In the genomic region with DNA sequence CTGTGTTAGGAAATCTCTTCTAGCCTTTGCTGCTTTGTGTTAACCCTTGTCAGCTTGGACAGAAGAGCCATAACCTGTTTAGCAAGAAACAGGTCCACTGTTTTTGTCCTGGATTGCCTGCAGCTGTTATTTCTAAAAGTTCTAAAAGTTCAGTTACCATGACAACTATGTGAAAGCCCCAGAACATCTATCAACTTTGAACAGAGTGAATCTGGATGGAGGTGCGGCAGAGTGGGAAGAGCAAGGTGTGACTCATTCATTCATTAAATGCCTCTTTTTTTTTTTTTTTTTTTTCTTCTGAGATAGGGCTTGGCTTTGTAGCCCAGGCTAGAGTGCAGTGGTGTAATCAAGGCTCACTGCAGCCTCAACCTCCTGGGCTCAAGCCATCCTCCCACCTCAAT, we compare ENCODE assay signal across 16 cellular contexts. TPM values are rescaled to one million over a fixed set of nuclear protein-coding genes. Genes with fewer than 3 reads are reported as not detected.
A peak's percentile ranks its signal among the peaks of the same experiment; 100 is the strongest.
DNase-seq lines count a peak whose midpoint lies in the region; ATAC-seq, FAIRE-seq and TF ChIP-seq lines count a peak whose summit lies in the region.
"Had no signal": no experiment of that assay in that cellular context is flagged by ENCODE, and none has a peak within 500 bp of the region (broad histone marks: within the 10 kb centered on the region; RNA-seq: fewer than 3 reads in every experiment).

No MANE protein-coding gene starts in this region.

- CTCF ChIA-PET in naive thymus-derived CD4-positive, alpha-beta T cell (lab: Charles Lee): no interaction called here

- no peaks in the 10 kb centered on the region for H3K27me3 ChIP-seq in HUES48 (ENCODE audit: control insufficient read depth, insufficient read depth, low read length)
- H3K27me3 ChIP-seq in bronchial epithelial cell (ENCODE audit: control insufficient read depth, insufficient read depth, low read length): no peaks in the 10 kb centered on the region
- H3K27me3 ChIP-seq in naive thymus-derived CD4-positive, alpha-beta T cell (ENCODE audit: control insufficient read depth in 2 of 2, insufficient read depth in 2 of 2, low read length in 2 of 2): no peaks in the 10 kb centered on the region
- H3K27me3 ChIP-seq: vagina had no signal

- no peaks in the 10 kb centered on the region for H3K36me3 Mint-ChIP-seq in naive thymus-derived CD4-positive, alpha-beta T cell
- H3K36me3 Mint-ChIP-seq in activated T-helper 2 cell treated with anti-CD3 and anti-CD28 coated beads, Interferon-gamma antibody, Interleukin-2, Interleukin-4, amounts not matched to agents 10 μg/mL and 5 μg/mL and 100 μg/mL, durations not matched to agents 14 hours and 24 hours and 36 hours (ENCODE audit: low read depth): no peaks in the 10 kb centered on the region
- H3K36me3 Mint-ChIP-seq: activated naive CD4-positive, alpha-beta T cell treated with anti-CD3 and anti-CD28 coated beads, Interleukin-2, amount 50 U/mL, for 24 hours; memory B cell had no signal

- H3K4me1 Mint-ChIP-seq in naive thymus-derived CD4-positive, alpha-beta T cell: peaks cover 0 to 4% (median 0%) of the 10 kb centered on the region in 7 donors
- H3K4me1 Mint-ChIP-seq in activated T-helper 2 cell treated with anti-CD3 and anti-CD28 coated beads, Interferon-gamma antibody, Interleukin-2, Interleukin-4, amounts not matched to agents 10 μg/mL and 5 μg/mL and 100 μg/mL, durations not matched to agents 14 hours and 24 hours and 36 hours (ENCODE audit: low read depth): peaks cover 2% of the 10 kb centered on the region
- H3K4me1 Mint-ChIP-seq: CD8-positive, alpha-beta memory T cell; memory B cell had no signal

- H3K27ac ChIP-seq in HUES48 (ENCODE audit: low read depth, low read length): peak overlapping the region; percentile 25
- no peak overlapping the region for H3K27ac ChIP-seq in naive thymus-derived CD4-positive, alpha-beta T cell (ENCODE audit: low read depth, low read length)
- H3K27ac ChIP-seq: vagina had no signal

- H3K9me3 Mint-ChIP-seq in naive thymus-derived CD4-positive, alpha-beta T cell: no peaks in the 10 kb centered on the region
- H3K9me3 Mint-ChIP-seq in activated T-helper 2 cell treated with anti-CD3 and anti-CD28 coated beads, Interferon-gamma antibody, Interleukin-2, Interleukin-4, amounts not matched to agents 10 μg/mL and 5 μg/mL and 100 μg/mL, durations not matched to agents 14 hours and 24 hours and 36 hours: no peaks in the 10 kb centered on the region
- H3K9me3 Mint-ChIP-seq: activated naive CD4-positive, alpha-beta T cell treated with anti-CD3 and anti-CD28 coated beads, Interleukin-2, amount 50 U/mL, for 24 hours; CD8-positive, alpha-beta memory T cell; dendritic cell treated with granulocyte-macrophage colony-stimulating factor and Interleukin-4, amounts not matched to agents 40 ng/mL and 50 ng/mL, for 4 days; memory B cell had no signal

- no peak for FAIRE-seq in bronchial epithelial cell (lab: Jason Lieb, UNC)
- FAIRE-seq: GM12891 had no signal

- H3K4me3 ChIP-seq in HUES48 (ENCODE audit: low read depth, low read length): no peak overlapping the region
- H3K4me3 ChIP-seq in bronchial epithelial cell (ENCODE audit: low read depth, low read length): no peak overlapping the region
- no peak overlapping the region for H3K4me3 ChIP-seq in naive thymus-derived CD4-positive, alpha-beta T cell (ENCODE audit: low read length)
- H3K4me3 ChIP-seq: vagina had no signal

- H3K4me3 Mint-ChIP-seq in naive thymus-derived CD4-positive, alpha-beta T cell: no peak overlapping the region
- no peak overlapping the region for H3K4me3 Mint-ChIP-seq in activated T-helper 2 cell treated with anti-CD3 and anti-CD28 coated beads, Interferon-gamma antibody, Interleukin-2, Interleukin-4, amounts not matched to agents 10 μg/mL and 5 μg/mL and 100 μg/mL, durations not matched to agents 14 hours and 24 hours and 36 hours (ENCODE audit: low read depth)
- H3K4me3 Mint-ChIP-seq: activated CD8-positive, alpha-beta T cell treated with anti-CD3 and anti-CD28 coated beads, Interleukin-2, amount 10 ng/mL, durations not matched to agents 7 days and 5 days; activated naive CD4-positive, alpha-beta T cell treated with anti-CD3 and anti-CD28 coated beads, Interleukin-2, amount 50 U/mL, for 24 hours; CD8-positive, alpha-beta memory T cell; dendritic cell treated with granulocyte-macrophage colony-stimulating factor and Interleukin-4, amounts not matched to agents 40 ng/mL and 50 ng/mL, for 4 days; memory B cell had no signal

- DNase-seq in COLO829 (ENCODE audit: low spot score) (peak; percentile 74), bronchial epithelial cell (ENCODE audit: low read depth) (peak; percentile 68), myocyte (ENCODE audit: low read depth) (peak; percentile 24), GM19238 (ENCODE audit: insufficient read length, low spot score) (no peak)
- no peak for DNase-seq in naive thymus-derived CD4-positive, alpha-beta T cell
- DNase-seq in activated T-helper 2 cell treated with anti-CD3 and anti-CD28 coated beads, Interferon-gamma antibody, Interleukin-2, Interleukin-4, amounts not matched to agents 10 μg/mL and 5 μg/mL and 100 μg/mL, durations not matched to agents 14 hours and 24 hours and 36 hours (ENCODE audit: low spot score): no peak
- DNase-seq: activated CD8-positive, alpha-beta T cell treated with anti-CD3 and anti-CD28 coated beads, Interleukin-2, amount 10 ng/mL, durations not matched to agents 7 days and 5 days; CD8-positive, alpha-beta memory T cell; NCI-H1694 had no signal

- TF ChIP-seq CTCF in bronchial epithelial cell (IDR thresholded peaks at IDR 0.05; ENCODE audit: insufficient read depth, low read length, severe bottlenecking): no peak

- no peak overlapping the region for H3K9ac ChIP-seq in HUES48 (ENCODE audit: low read depth, low read length)

- no peak for ATAC-seq in HG02884 (IDR thresholded peaks at IDR 0.05; ENCODE audit: unreplicated experiment)
- no peak for ATAC-seq in naive thymus-derived CD4-positive, alpha-beta T cell
- ATAC-seq: activated CD8-positive, alpha-beta T cell treated with anti-CD3 and anti-CD28 coated beads, Interleukin-2, amount 10 ng/mL, durations not matched to agents 7 days and 5 days had no signal

- peaks cover 0 to 8% (median 0%) of the 10 kb centered on the region in 5 donors for H3K27me3 Mint-ChIP-seq in naive thymus-derived CD4-positive, alpha-beta T cell
- H3K27me3 Mint-ChIP-seq in activated T-helper 2 cell treated with anti-CD3 and anti-CD28 coated beads, Interferon-gamma antibody, Interleukin-2, Interleukin-4, amounts not matched to agents 10 μg/mL and 5 μg/mL and 100 μg/mL, durations not matched to agents 14 hours and 24 hours and 36 hours (ENCODE audit: low read depth): peaks cover 4% of the 10 kb centered on the region
- H3K27me3 Mint-ChIP-seq: activated naive CD4-positive, alpha-beta T cell treated with anti-CD3 and anti-CD28 coated beads, Interleukin-2, amount 50 U/mL, for 24 hours; memory B cell had no signal

- no peaks in the 10 kb centered on the region for H3K9me3 ChIP-seq in HUES48 (ENCODE audit: control insufficient read depth, insufficient read depth, low read length)
- no peaks in the 10 kb centered on the region for H3K9me3 ChIP-seq in naive thymus-derived CD4-positive, alpha-beta T cell (ENCODE audit: control insufficient read depth in 2 of 3, low read length in 3 of 3)
- H3K9me3 ChIP-seq: vagina had no signal

- H3K4me1 ChIP-seq in HUES48 (ENCODE audit: control insufficient read depth, insufficient read depth, low read length): peaks cover 9% of the 10 kb centered on the region
- no peaks in the 10 kb centered on the region for H3K4me1 ChIP-seq in naive thymus-derived CD4-positive, alpha-beta T cell (ENCODE audit: control insufficient read depth in 2 of 2, insufficient read depth in 2 of 2, low read length in 2 of 2)
- H3K4me1 ChIP-seq: vagina had no signal

- H3K36me3 ChIP-seq in HUES48 (ENCODE audit: control insufficient read depth, insufficient read depth, low read length): no peaks in the 10 kb centered on the region
- no peaks in the 10 kb centered on the region for H3K36me3 ChIP-seq in bronchial epithelial cell (ENCODE audit: control insufficient read depth, insufficient read depth, low read length)
- H3K36me3 ChIP-seq in naive thymus-derived CD4-positive, alpha-beta T cell (ENCODE audit: control insufficient read depth in 2 of 3, insufficient read depth in 3 of 3, low read length in 3 of 3): no peaks in the 10 kb centered on the region
- H3K36me3 ChIP-seq: vagina had no signal

- intact Hi-C loops in naive thymus-derived CD4-positive, alpha-beta T cell (cut with micrococcal nuclease): no loop called here
- intact Hi-C loops in activated T-helper 2 cell treated with anti-CD3 and anti-CD28 coated beads, Interferon-gamma antibody, Interleukin-2, Interleukin-4, amounts not matched to agents 10 μg/mL and 5 μg/mL and 100 μg/mL, durations not matched to agents 14 hours and 24 hours and 36 hours (cut with micrococcal nuclease): no loop called here

- POLR2A ChIA-PET in naive thymus-derived CD4-positive, alpha-beta T cell (lab: Charles Lee): no interaction called here

- no peak overlapping the region for H3K27ac Mint-ChIP-seq in naive thymus-derived CD4-positive, alpha-beta T cell
- no peak overlapping the region for H3K27ac Mint-ChIP-seq in activated T-helper 2 cell treated with anti-CD3 and anti-CD28 coated beads, Interferon-gamma antibody, Interleukin-2, Interleukin-4, amounts not matched to agents 10 μg/mL and 5 μg/mL and 100 μg/mL, durations not matched to agents 14 hours and 24 hours and 36 hours
- H3K27ac Mint-ChIP-seq: activated CD8-positive, alpha-beta T cell treated with anti-CD3 and anti-CD28 coated beads, Interleukin-2, amount 10 ng/mL, durations not matched to agents 7 days and 5 days; activated naive CD4-positive, alpha-beta T cell treated with anti-CD3 and anti-CD28 coated beads, Interleukin-2, amount 50 U/mL, for 24 hours; CD8-positive, alpha-beta memory T cell; dendritic cell treated with granulocyte-macrophage colony-stimulating factor and Interleukin-4, amounts not matched to agents 40 ng/mL and 50 ng/mL, for 4 days; memory B cell had no signal

RNA-seq across cellular contexts. Expression of a gene that starts 50.5 kb away (rescaled TPM):
- total RNA-seq in bronchial epithelial cell (35.8 and 45.7 TPM in 2 replicates), myocyte (66.6 and 83.9 TPM in 2 replicates)
- 95.1 TPM for polyA plus RNA-seq in myocyte (2012)
- 10 to 100 TPM; 28.9 to 91.3 (median 32.7) TPM for total RNA-seq in naive thymus-derived CD4-positive, alpha-beta T cell
- polyA plus RNA-seq in naive thymus-derived CD4-positive, alpha-beta T cell: 100 to 1,000 TPM; 109 to 171 TPM
- 103 and 110 TPM in 2 replicates for total RNA-seq in activated T-helper 2 cell treated with anti-CD3 and anti-CD28 coated beads, Interferon-gamma antibody, Interleukin-2, Interleukin-4, amounts not matched to agents 10 μg/mL and 5 μg/mL and 100 μg/mL, durations not matched to agents 14 hours and 24 hours and 36 hours

Comparison
In these comparisons a context has a peak if more than half of its experiments do, and no peak if none do; other contexts are left out.
1. DNase-seq: peak in COLO829 (single experiment), bronchial epithelial cell (single experiment) and myocyte (single experiment); none in naive thymus-derived CD4-positive, alpha-beta T cell (0 of 9), GM19238 (single experiment) and activated T-helper 2 cell treated with anti-CD3 and anti-CD28 coated beads, Interferon-gamma antibody, Interleukin-2, Interleukin-4, amounts not matched to agents 10 μg/mL and 5 μg/mL and 100 μg/mL, durations not matched to agents 14 hours and 24 hours and 36 hours (single experiment).